In the genomic region with DNA sequence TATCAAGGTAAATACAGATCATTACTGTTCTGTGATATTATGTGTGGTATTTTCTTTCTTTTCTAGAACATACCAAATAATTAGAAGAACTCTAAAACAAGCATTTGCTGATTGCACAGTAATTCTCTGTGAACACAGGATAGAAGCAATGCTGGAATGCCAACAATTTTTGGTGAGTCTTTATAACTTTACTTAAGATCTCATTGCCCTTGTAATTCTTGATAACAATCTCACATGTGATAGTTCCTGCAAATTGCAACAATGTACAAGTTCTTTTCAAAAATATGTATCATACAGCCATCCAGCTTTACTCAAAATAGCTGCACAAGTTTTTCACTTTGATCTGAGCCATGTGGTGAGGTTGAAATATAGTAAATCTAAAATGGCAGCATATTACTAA, we compare ENCODE assay signal across 13 cellular contexts.
DNase-seq lines count a peak whose midpoint lies in the region; ATAC-seq and TF ChIP-seq lines count a peak whose summit lies in the region.
"Had no signal": no experiment of that assay in that cellular context is flagged by ENCODE, and none has a peak within 500 bp of the region (broad histone marks: within the 10 kb centered on the region; RNA-seq: fewer than 3 reads in every experiment).

No MANE protein-coding gene starts in this region.

- no TSS peak for BruUV-seq in OCI-LY7 (replicated peaks; lab: Mats Ljungman, UMichigan)
- no TSS peak for BruUV-seq in PC-3 (replicated peaks; lab: Mats Ljungman, UMichigan)

- peaks cover 8% of the 10 kb centered on the region for H3K9me3 Mint-ChIP-seq in type B pancreatic cell

- no peak overlapping the region for H3K9ac ChIP-seq in PC-3 (ENCODE audit: low read length)
- H3K9ac ChIP-seq: BLaER1 treated with 17β-estradiol and CSF1 and Interleukin-3, amounts not matched to agents 10 nM and 100 nM; KMS-11 had no signal

- no peak overlapping the region for H3K4me3 Mint-ChIP-seq in type B pancreatic cell

- POLR2A ChIA-PET in OCI-LY7 (lab: Charles Lee): no interaction called here
- POLR2A ChIA-PET in PC-3 (lab: Charles Lee; ENCODE audit: unreplicated experiment): no interaction called here

- no peaks in the 10 kb centered on the region for H3K9me2 ChIP-seq in hepatocyte (replicated peaks; ENCODE audit: insufficient read depth)
- no peaks in the 10 kb centered on the region for H3K9me2 ChIP-seq in OCI-LY7 (ENCODE audit: insufficient read depth, low read length)
- H3K9me2 ChIP-seq in PC-3 (replicated peaks; ENCODE audit: low read length): no peaks in the 10 kb centered on the region

- CTCF ChIA-PET in OCI-LY7 (lab: Charles Lee; ENCODE audit: unreplicated experiment) (no interaction called here), PC-3 (lab: Charles Lee) (no interaction called here)

- H3K27me3 ChIP-seq in hepatocyte: no peaks in the 10 kb centered on the region
- H3K27me3 ChIP-seq in PC-3 (ENCODE audit: low read length): no peaks in the 10 kb centered on the region
- H3K27me3 ChIP-seq: BLaER1 treated with 17β-estradiol and CSF1 and Interleukin-3, amounts not matched to agents 10 nM and 100 nM had no signal

- H2AFZ ChIP-seq in hepatocyte (no peak overlapping the region), OCI-LY7 (ENCODE audit: low read length) (no peak overlapping the region), PC-3 (ENCODE audit: low read length) (no peak overlapping the region)

- H3K4me3 ChIP-seq in hepatocyte (no peak overlapping the region), OCI-LY7 (ENCODE audit: low read depth, low read length, poor library complexity, severe bottlenecking) (no peak overlapping the region), PC-3 (ENCODE audit: low read length) (no peak overlapping the region)
- H3K4me3 ChIP-seq: BLaER1 treated with 17β-estradiol and CSF1 and Interleukin-3, amounts not matched to agents 10 nM and 100 nM had no signal

- H3K36me3 Mint-ChIP-seq in type B pancreatic cell: no peaks in the 10 kb centered on the region

- DNase-seq in EL (peak; percentile 24), astrocyte of the hippocampus (ENCODE audit: low read depth, low spot score) (peak; percentile 19), hepatocyte (ENCODE audit: low spot score) (no peak), type B pancreatic cell (ENCODE audit: extremely low spot score, unreplicated experiment) (no peak), OCI-LY7 (ENCODE audit: low spot score) (no peak), PC-3 (no peak)
- DNase-seq: H7, NCI-H1105 treated with DMSO at 0.1 percent for 48 hours, NCI-H1930, NCI-H2171 had no signal

- no peaks in the 10 kb centered on the region for H3F3A ChIP-seq in PC-3 (ENCODE audit: low read length, unreplicated experiment)

- H3K9me3 ChIP-seq in hepatocyte (ENCODE audit: low read depth): no peaks in the 10 kb centered on the region
- no peaks in the 10 kb centered on the region for H3K9me3 ChIP-seq in OCI-LY7 (ENCODE audit: low read length)
- no peaks in the 10 kb centered on the region for H3K9me3 ChIP-seq in PC-3 (ENCODE audit: low read length)
- H3K9me3 ChIP-seq: BLaER1 treated with 17β-estradiol and CSF1 and Interleukin-3, amounts not matched to agents 10 nM and 100 nM had no signal

- H3K27me3 Mint-ChIP-seq in type B pancreatic cell: no peaks in the 10 kb centered on the region

- peaks cover 17% of the 10 kb centered on the region for H3K4me1 Mint-ChIP-seq in type B pancreatic cell (ENCODE audit: unreplicated experiment)

- H4K20me1 ChIP-seq in hepatocyte (ENCODE audit: insufficient read depth, poor library complexity, severe bottlenecking) (no peaks in the 10 kb centered on the region), OCI-LY7 (ENCODE audit: insufficient read depth, low read length) (no peaks in the 10 kb centered on the region), PC-3 (ENCODE audit: low read length) (no peaks in the 10 kb centered on the region)
- H4K20me1 ChIP-seq: BLaER1 treated with 17β-estradiol and CSF1 and Interleukin-3, amounts not matched to agents 10 nM and 100 nM had no signal

- peak overlapping the region; percentile 88 for H3K27ac Mint-ChIP-seq in type B pancreatic cell

- H3K79me2 ChIP-seq in hepatocyte: no peaks in the 10 kb centered on the region
- no peaks in the 10 kb centered on the region for H3K79me2 ChIP-seq in OCI-LY7 (ENCODE audit: insufficient read depth, low read depth, low read length)
- H3K79me2 ChIP-seq in PC-3 (ENCODE audit: low read length): no peaks in the 10 kb centered on the region

- H3K27ac ChIP-seq in hepatocyte (peak overlapping the region; percentile 83), OCI-LY7 (ENCODE audit: low read depth, low read length, poor library complexity, severe bottlenecking) (no peak overlapping the region), PC-3 (ENCODE audit: low read length) (no peak overlapping the region)
- H3K27ac ChIP-seq: BLaER1 treated with 17β-estradiol and CSF1 and Interleukin-3, amounts not matched to agents 10 nM and 100 nM; KMS-11 had no signal

- H3K4me2 ChIP-seq in hepatocyte: no peak overlapping the region
- no peak overlapping the region for H3K4me2 ChIP-seq in OCI-LY7 (ENCODE audit: low read length)
- H3K4me2 ChIP-seq in PC-3 (ENCODE audit: low read length): no peak overlapping the region
- H3K4me2 ChIP-seq: BLaER1 treated with 17β-estradiol and CSF1 and Interleukin-3, amounts not matched to agents 10 nM and 100 nM; KMS-11 had no signal

- intact Hi-C loops in OCI-LY7 (cut with micrococcal nuclease; ENCODE audit: unreplicated experiment): no loop called here
- intact Hi-C loops in PC-3 (cut with micrococcal nuclease): no loop called here

- TF ChIP-seq CTCF in hepatocyte (IDR thresholded peaks at IDR 0.05; ENCODE audit: poor library complexity) (no peak), type B pancreatic cell (conservative IDR thresholded peaks at IDR 0.05) (no peak), OCI-LY7 (conservative IDR thresholded peaks at IDR 0.05; ENCODE audit: low read length) (no peak), PC-3 (conservative IDR thresholded peaks at IDR 0.05; ENCODE audit: low read depth, low read length) (no peak)

- ATAC-seq in esophagus mucosa (no peak), PC-3 (no peak)

- no peaks in the 10 kb centered on the region for H3K36me3 ChIP-seq in hepatocyte (replicated peaks; ENCODE audit: insufficient read depth, low read depth)
- H3K36me3 ChIP-seq in OCI-LY7 (ENCODE audit: insufficient read depth, low read length): no peaks in the 10 kb centered on the region
- H3K36me3 ChIP-seq in PC-3 (ENCODE audit: low read depth, low read length): no peaks in the 10 kb centered on the region
- H3K36me3 ChIP-seq: BLaER1 treated with 17β-estradiol and CSF1 and Interleukin-3, amounts not matched to agents 10 nM and 100 nM had no signal

- H3K4me1 ChIP-seq in hepatocyte (ENCODE audit: insufficient read depth) (peaks cover 26% of the 10 kb centered on the region), OCI-LY7 (ENCODE audit: insufficient read depth, low read length, poor library complexity, severe bottlenecking) (no peaks in the 10 kb centered on the region), PC-3 (ENCODE audit: insufficient read depth, low read length) (peaks cover 9% of the 10 kb centered on the region)
- H3K4me1 ChIP-seq: BLaER1 treated with 17β-estradiol and CSF1 and Interleukin-3, amounts not matched to agents 10 nM and 100 nM had no signal

Comparison
In these comparisons a context has a peak if more than half of its experiments do, and no peak if none do; other contexts are left out.
1. DNase-seq: peak in EL (single experiment) and astrocyte of the hippocampus (single experiment); none in hepatocyte (single experiment), type B pancreatic cell (single experiment), OCI-LY7 (single experiment) and PC-3 (single experiment).